Comparison of ENCODE assay signal across 1 cellular context in the genomic region with DNA sequence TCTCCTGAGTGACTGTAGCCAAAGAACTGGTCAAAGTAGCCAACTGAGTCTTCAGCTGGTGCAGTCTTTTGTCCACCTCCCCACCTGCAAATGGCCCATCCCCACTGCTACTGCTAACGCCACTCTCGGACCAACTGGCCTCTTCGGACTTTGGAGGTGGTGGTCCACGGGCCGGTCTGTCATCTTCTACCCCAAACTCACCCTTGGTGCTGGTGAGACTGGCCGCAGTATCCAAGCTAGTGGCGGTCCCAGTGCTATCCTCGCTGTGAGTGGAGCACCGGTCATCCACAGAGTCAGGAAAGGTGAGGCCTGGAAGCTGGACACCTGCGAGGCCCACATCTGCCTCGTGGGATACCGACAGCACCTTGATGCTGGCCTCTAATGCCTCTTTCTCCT.
TF ChIP-seq lines count a peak whose summit lies in the region.

No MANE protein-coding gene starts in this region.

TF ChIP-seq in IMR-90, 13 proteins besides CTCF, POLR2A, EP300 and RAD21 (continued from another document):
- no peak for TF ChIP-seq USF2 (IDR thresholded peaks at IDR 0.05; ENCODE audit: low read depth, low read length)
- TF ChIP-seq NFE2L2 (IDR thresholded peaks at IDR 0.05; ENCODE audit: low read depth, low read length), result no peak
- TF ChIP-seq FOS (IDR thresholded peaks at IDR 0.05; ENCODE audit: low read depth, low read length), result no peak
- no peak for TF ChIP-seq SMC3 (IDR thresholded peaks at IDR 0.05; ENCODE audit: low read depth, low read length)
- TF ChIP-seq RFX5 (IDR thresholded peaks at IDR 0.05; ENCODE audit: low read depth, low read length), result no peak
- TF ChIP-seq MAZ (IDR thresholded peaks at IDR 0.05; ENCODE audit: borderline replicate concordance, low read depth, low read length), result no peak
- no peak for TF ChIP-seq CHD1 (IDR thresholded peaks at IDR 0.05; ENCODE audit: low read depth, low read length)
